ENCODE assay signal across 8 cellular contexts in genomic region chr19:1355258-1355973, GRCh38. TPM values are rescaled to one million over a fixed set of nuclear protein-coding genes. Genes with fewer than 3 reads are reported as not detected.
A peak's percentile ranks its signal among the peaks of the same experiment; 100 is the strongest.
DNase-seq lines count a peak whose midpoint lies in the region; ATAC-seq, FAIRE-seq and TF ChIP-seq lines count a peak whose summit lies in the region.

No MANE protein-coding gene starts in this region.

- H3K4me1 ChIP-seq in CD4-positive, CD25-positive, alpha-beta regulatory T cell (ENCODE audit: control insufficient read depth, insufficient read depth, low read length, poor library complexity, severe bottlenecking), result peaks cover 18% of the 10 kb centered on the region
- H3K4me1 ChIP-seq in KMS-11 (ENCODE audit: low read depth, poor library complexity, severe bottlenecking), result peaks cover 9% of the 10 kb centered on the region
- H3K4me1 ChIP-seq in K562 (replicated peaks in 1 of 2; ENCODE audit: control insufficient read depth in 2 of 2, insufficient read depth in 2 of 2, low read length in 2 of 2), result peaks cover 10 to 32% of the 10 kb centered on the region in 2 experiments
- peaks cover 6 to 22% of the 10 kb centered on the region in 2 donors for H3K4me1 ChIP-seq in left lung
- peaks cover 11 to 33% (median 25%) of the 10 kb centered on the region in 4 donors for H3K4me1 ChIP-seq in stomach

- no peaks in the 10 kb centered on the region for H3K9me3 Mint-ChIP-seq in CD4-positive, CD25-positive, alpha-beta regulatory T cell

- ATAC-seq in CD4-positive, CD25-positive, alpha-beta regulatory T cell (ENCODE audit: low read depth in 2 of 2), result no peak
- ATAC-seq in K562 (no peak), left lung (no peak), HG03354 (IDR thresholded peaks at IDR 0.05; ENCODE audit: poor library complexity, severe bottlenecking, unreplicated experiment) (no peak)

- TF ChIP-seq RAD21 in K562 (CRISPR knock-in tag; conservative IDR thresholded peaks at IDR 0.05 in 1 of 2, IDR thresholded peaks at IDR 0.05 in 1 of 2), result no peak

- intact Hi-C loops in K562 (cut with micrococcal nuclease), result no loop called here
- intact Hi-C loops in left lung (cut with DNase I), result no loop called here
- intact Hi-C loops in stomach (cut with DNase I; ENCODE audit: low total_unique reads), result no loop called here

- FAIRE-seq in K562 (lab: Jason Lieb, UNC), result peak; percentile 78

- peak overlapping the region; percentile 55 for H3K27ac ChIP-seq in CD4-positive, CD25-positive, alpha-beta regulatory T cell (ENCODE audit: insufficient read depth, low read length, poor library complexity, severe bottlenecking)
- H3K27ac ChIP-seq in KMS-11, result no peak overlapping the region
- peak overlapping the region; percentile 51; the same call in 2 of the 3 replicates for H3K27ac ChIP-seq in K562 (ENCODE audit: extremely low read depth, low read depth, low read length)
- H3K27ac ChIP-seq in left lung, result peak overlapping the region; percentile 60 to 79
- peak overlapping the region; percentile 91 to 97 (median 97) for H3K27ac ChIP-seq in stomach

- no peaks in the 10 kb centered on the region for H3K27me3 ChIP-seq in CD4-positive, CD25-positive, alpha-beta regulatory T cell (ENCODE audit: control insufficient read depth, insufficient read depth, low read length)
- no peaks in the 10 kb centered on the region for H3K27me3 ChIP-seq in KMS-11 (ENCODE audit: insufficient read depth, low read depth)
- no peaks in the 10 kb centered on the region for H3K27me3 ChIP-seq in K562 (ENCODE audit: control insufficient read depth in 2 of 2, insufficient read depth in 2 of 2, low read length in 2 of 2)
- H3K27me3 ChIP-seq in left lung, result no peaks in the 10 kb centered on the region
- no peaks in the 10 kb centered on the region for H3K27me3 ChIP-seq in stomach

- H3K4me1 Mint-ChIP-seq in CD4-positive, CD25-positive, alpha-beta regulatory T cell, result peaks cover 5 to 22% (median 13%) of the 10 kb centered on the region in 4 donors

- H3K36me3 Mint-ChIP-seq in CD4-positive, CD25-positive, alpha-beta regulatory T cell, result peaks cover 26% of the 10 kb centered on the region

- no peaks in the 10 kb centered on the region for H4K20me1 ChIP-seq in KMS-11 (ENCODE audit: insufficient read depth)
- H4K20me1 ChIP-seq in K562 (replicated peaks; ENCODE audit: control insufficient read depth, insufficient read depth, low read length), result peaks cover 9% of the 10 kb centered on the region; the same call in 1 of the 2 replicates

- TF ChIP-seq CTCF in KMS-11 (conservative IDR thresholded peaks at IDR 0.05; ENCODE audit: low read depth, low read length), result no peak
- no peak for TF ChIP-seq CTCF in K562 (IDR thresholded peaks at IDR 0.05 in 2 of 3, conservative IDR thresholded peaks at IDR 0.05 in 1 of 3; ENCODE audit: insufficient read depth in 2 of 3, low read depth in 1 of 3, low read length in 3 of 3)
- TF ChIP-seq CTCF in left lung (IDR thresholded peaks at IDR 0.05), result no peak
- TF ChIP-seq CTCF in stomach (IDR thresholded peaks at IDR 0.05), result no peak

- WGBS in K562 (ENCODE audit: insufficient coverage, low coverage, missing lambda C conversion rate), result 4% methylated on average over 23 of the region's 26 CpGs
- 1 to 2% (median 2%) methylated on average over 23 to 26 of the region's 26 CpGs for whole genome bisulfite sequencing in stomach, 5 donors

- in situ Hi-C loops in K562 (cut with MboI), result no loop called here

- CTCF ChIA-PET in K562 (lab: Yijun Ruan, JAX; ENCODE audit: low intra/inter-chr PET ratio), result interaction anchor here (0.6 kb wide), 1 partner anchor 40 kb away, joined by 3 read pairs; no protein-coding TSS in a partner anchor

- H3K36me3 ChIP-seq in CD4-positive, CD25-positive, alpha-beta regulatory T cell (ENCODE audit: control insufficient read depth, insufficient read depth, low read length), result peaks cover 24% of the 10 kb centered on the region
- H3K36me3 ChIP-seq in KMS-11 (ENCODE audit: insufficient read depth) (no peaks in the 10 kb centered on the region), K562 (ENCODE audit: control insufficient read depth, insufficient read depth, low read length) (peaks cover 44% of the 10 kb centered on the region), left lung (peaks cover 0 to 31% of the 10 kb centered on the region in 2 donors), stomach (peaks cover 13 to 35% (median 32%) of the 10 kb centered on the region in 4 donors)

- BruUV-seq in K562 (replicated peaks; lab: Mats Ljungman, UMichigan), result no TSS peak

- DNase-seq in CD4-positive, CD25-positive, alpha-beta regulatory T cell, result no peak
- DNase-seq in K562 (ENCODE audit: extremely low read depth in 1 of 4, low spot score in 3 of 4), result peak; percentile 35 to 56 (median 46)
- DNase-seq in left lung, result no peak
- no peak for DNase-seq in stomach
- DNase-seq in kidney tubule cell (ENCODE audit: low spot score), result no peak
- DNase-seq in foreskin melanocyte, result no peak

- POLR2A ChIA-PET in K562 (lab: Yijun Ruan, JAX), result interaction anchor here (0.6 to 1.3 kb wide), 4 partner anchors 11 to 86 kb away, joined by 3 read pairs; partner anchors contain the start of gene CIRBP

- no peak overlapping the region for H3K9ac ChIP-seq in KMS-11
- peak overlapping the region; percentile 62 to 93 for H3K9ac ChIP-seq in K562 (ENCODE audit: insufficient read depth in 1 of 2, low read depth in 2 of 2, low read length in 2 of 2)

- peaks cover 5% of the 10 kb centered on the region; the same call in 1 of the 2 replicates for H3K79me2 ChIP-seq in KMS-11 (ENCODE audit: insufficient read depth, low read depth)
- peaks cover 19% of the 10 kb centered on the region for H3K79me2 ChIP-seq in K562 (ENCODE audit: control insufficient read depth, insufficient read depth, low read length)

- H3K4me2 ChIP-seq in KMS-11 (peak overlapping the region; percentile 36; the same call in 1 of the 2 replicates), K562 (ENCODE audit: insufficient read depth, low read length) (peak overlapping the region; percentile 89)

- H3K27ac Mint-ChIP-seq in CD4-positive, CD25-positive, alpha-beta regulatory T cell, result peak overlapping the region in 2 of 3 donors; percentile 86 to 90

- no peaks in the 10 kb centered on the region for H3K9me1 ChIP-seq in K562 (ENCODE audit: control insufficient read depth, insufficient read depth, low read length)

- H3K27me3 Mint-ChIP-seq in CD4-positive, CD25-positive, alpha-beta regulatory T cell, result peaks cover 4% of the 10 kb centered on the region

- no peaks in the 10 kb centered on the region for H3K9me3 ChIP-seq in CD4-positive, CD25-positive, alpha-beta regulatory T cell (ENCODE audit: control insufficient read depth in 2 of 2, low read length in 2 of 2)
- H3K9me3 ChIP-seq in K562 (replicated peaks; ENCODE audit: control insufficient read depth, insufficient read depth, low read depth, low read length) (no peaks in the 10 kb centered on the region), left lung (no peaks in the 10 kb centered on the region), stomach (no peaks in the 10 kb centered on the region)

- no peak for TF ChIP-seq EP300 in K562 (IDR thresholded peaks at IDR 0.05; ENCODE audit: low read length)
- no peak for TF ChIP-seq EP300 in stomach (IDR thresholded peaks at IDR 0.05)

- peak overlapping the region; percentile 24 for H3K4me3 ChIP-seq in CD4-positive, CD25-positive, alpha-beta regulatory T cell (ENCODE audit: low read depth, low read length)
- no peak overlapping the region for H3K4me3 ChIP-seq in KMS-11 (IDR thresholded peaks at IDR 0.05; ENCODE audit: insufficient read depth, low read depth, low read length)
- H3K4me3 ChIP-seq in K562, result peak overlapping the region; percentile 66
- H3K4me3 ChIP-seq in left lung, result peak overlapping the region; percentile 71 to 79
- H3K4me3 ChIP-seq in stomach, result peak overlapping the region; percentile 81 to 95 (median 86)

- no peak for TF ChIP-seq POLR2A in K562 (conservative IDR thresholded peaks at IDR 0.05)
- TF ChIP-seq POLR2A in stomach (IDR thresholded peaks at IDR 0.05), result no peak

- H2AFZ ChIP-seq in KMS-11 (ENCODE audit: low read depth) (peak overlapping the region; percentile 22; the same call in 1 of the 2 replicates), K562 (ENCODE audit: low read depth, low read length) (peak overlapping the region; percentile 63; the same call in 1 of the 2 replicates)

- peak overlapping the region; percentile 82 to 94 (median 90) for H3K4me3 Mint-ChIP-seq in CD4-positive, CD25-positive, alpha-beta regulatory T cell

RNA-seq across cellular contexts. Expression of gene NDUFS7, which starts 28.3 kb away (rescaled TPM):
- 58.3 TPM for total RNA-seq in CD4-positive, CD25-positive, alpha-beta regulatory T cell
- polyA plus RNA-seq in CD4-positive, CD25-positive, alpha-beta regulatory T cell, result 100 to 1,000 TPM; 190 to 227 (median 215) TPM
- total RNA-seq in K562 (2011; cell fraction: chromatin; rRNA removed; ENCODE audit: low replicate concordance), result 66.7 and 198 TPM in 2 replicates
- 157 and 164 TPM in 2 replicates for total RNA-seq in K562 (2011; cell fraction: nucleolus; rRNA removed)
- 136 and 201 TPM in 2 replicates for total RNA-seq in K562 (2011; cell fraction: nucleoplasm; rRNA removed)
- 253 and 295 TPM in 2 replicates for total RNA-seq in K562 (2014; rRNA removed)
- 4.9 and 6.0 TPM in 2 replicates for total RNA-seq in K562 (2014; rRNA removed; fragmentation: Illumina TruSeq; extraction: Trizol)
- total RNA-seq in K562 (2015; rRNA removed; fragmentation: Illumina TruSeq; extraction: Trizol), result 108 and 142 TPM in 2 replicates
- 266 and 293 TPM in 2 replicates for total RNA-seq in K562 (2021)
- polyA plus RNA-seq in K562 (2011; rRNA removed), result 56.7 and 107 TPM in 2 replicates
- polyA plus RNA-seq in K562 (2011; cell fraction: cytosol; rRNA removed), result 225 and 766 TPM in 2 replicates
- 159 and 202 TPM in 2 replicates for polyA plus RNA-seq in K562 (2011; cell fraction: nucleus; rRNA removed)
- polyA plus RNA-seq in K562 (2012), result 194 and 288 TPM in 2 replicates
- polyA plus RNA-seq in K562 (2014; fragmentation: Illumina TruSeq; extraction: Trizol), result 11.4 and 105 TPM in 2 replicates
- 10 to 100 TPM; 28.2 to 60.6 TPM for polyA plus RNA-seq in K562 (2014; fragmentation: Nextera tagmentation; extraction: Ambion mirVana)
- 271 and 292 TPM in 2 replicates for polyA plus RNA-seq in K562 (2014; rRNA removed)
- 32.1 and 38.2 TPM in 2 replicates for polyA minus RNA-seq in K562 (2011; rRNA and poly(A)+ RNA removed)
- 125 and 190 TPM in 2 replicates for polyA minus RNA-seq in K562 (2011; cell fraction: cytosol; rRNA and poly(A)+ RNA removed)
- 30.8 and 41.1 TPM in 2 replicates for polyA minus RNA-seq in K562 (2011; cell fraction: nucleus; rRNA and poly(A)+ RNA removed)
- total RNA-seq in left lung, result 10 to 100 TPM; 84.4 to 85.4 TPM
- total RNA-seq in stomach, result 100 to 1,000 TPM in 3 of 5 donors, 10 to 100 TPM in 2; 31.6 to 217 (median 102) TPM
- polyA plus RNA-seq in stomach, result 100 to 1,000 TPM; 107 to 169 (median 138) TPM

RNA-seq across cellular contexts. Expression of gene GAMT, which starts 45.9 kb away (rescaled TPM):
- 6.7 TPM for total RNA-seq in CD4-positive, CD25-positive, alpha-beta regulatory T cell
- polyA plus RNA-seq in CD4-positive, CD25-positive, alpha-beta regulatory T cell, result 10 to 100 TPM; 10.4 to 20.2 (median 14.2) TPM
- total RNA-seq in K562 (2011; cell fraction: chromatin; rRNA removed; ENCODE audit: low replicate concordance), result 8.0 and 26.2 TPM in 2 replicates
- 17.6 and 18.7 TPM in 2 replicates for total RNA-seq in K562 (2011; cell fraction: nucleolus; rRNA removed)
- total RNA-seq in K562 (2011; cell fraction: nucleoplasm; rRNA removed), result 11.9 and 13.9 TPM in 2 replicates
- total RNA-seq in K562 (2014; rRNA removed), result 35.2 and 47.8 TPM in 2 replicates
- total RNA-seq in K562 (2014; rRNA removed; fragmentation: Illumina TruSeq; extraction: Trizol), result 6.1 and 11.1 TPM in 2 replicates
- total RNA-seq in K562 (2015; rRNA removed; fragmentation: Illumina TruSeq; extraction: Trizol), result 25.9 and 28.7 TPM in 2 replicates
- total RNA-seq in K562 (2021), result 35.3 and 37.5 TPM in 2 replicates
- polyA plus RNA-seq in K562 (2011; rRNA removed), result 27.2 and 42.1 TPM in 2 replicates
- 46.5 and 96.1 TPM in 2 replicates for polyA plus RNA-seq in K562 (2011; cell fraction: cytosol; rRNA removed)
- polyA plus RNA-seq in K562 (2011; cell fraction: nucleus; rRNA removed), result 23.4 and 27.7 TPM in 2 replicates
- 44.0 and 47.8 TPM in 2 replicates for polyA plus RNA-seq in K562 (2012)
- polyA plus RNA-seq in K562 (2014; fragmentation: Illumina TruSeq; extraction: Trizol), result 26.2 and 35.1 TPM in 2 replicates
- 1 to 10 TPM; 1.3 to 2.1 TPM for polyA plus RNA-seq in K562 (2014; fragmentation: Nextera tagmentation; extraction: Ambion mirVana)
- 33.3 and 37.8 TPM in 2 replicates for polyA plus RNA-seq in K562 (2014; rRNA removed)
- 8.4 and 12.9 TPM in 2 replicates for polyA minus RNA-seq in K562 (2011; rRNA and poly(A)+ RNA removed)
- 22.1 and 26.4 TPM in 2 replicates for polyA minus RNA-seq in K562 (2011; cell fraction: cytosol; rRNA and poly(A)+ RNA removed)
- polyA minus RNA-seq in K562 (2011; cell fraction: nucleus; rRNA and poly(A)+ RNA removed), result 6.7 and 7.7 TPM in 2 replicates
- 10 to 100 TPM in 1 of 2 donors, 1 to 10 TPM in 1; 5.9 to 19.2 TPM for total RNA-seq in left lung
- 10 to 100 TPM in 1 of 5 donors, 1 to 10 TPM in 2, not detected in 2; 2.6 to 15.6 (median 4.5) TPM for total RNA-seq in stomach
- polyA plus RNA-seq in stomach, result 100 to 1,000 TPM in 1 of 3 donors, 10 to 100 TPM in 2; 26.8 to 102 (median 55.3) TPM

RNA-seq across cellular contexts. Expression of gene DAZAP1, which starts 52.0 kb away (rescaled TPM):
- total RNA-seq in CD4-positive, CD25-positive, alpha-beta regulatory T cell, result 153 TPM
- 1 to 10 TPM; 2.4 to 5.3 (median 4.2) TPM for polyA plus RNA-seq in CD4-positive, CD25-positive, alpha-beta regulatory T cell
- 223 and 289 TPM in 2 replicates for total RNA-seq in K562 (2011; cell fraction: chromatin; rRNA removed; ENCODE audit: low replicate concordance)
- 105 and 117 TPM in 2 replicates for total RNA-seq in K562 (2011; cell fraction: nucleolus; rRNA removed)
- 149 and 185 TPM in 2 replicates for total RNA-seq in K562 (2011; cell fraction: nucleoplasm; rRNA removed)
- total RNA-seq in K562 (2014; rRNA removed) (222 and 244 TPM in 2 replicates), K562 (2014; rRNA removed; fragmentation: Illumina TruSeq; extraction: Trizol) (77.7 and 78.7 TPM in 2 replicates), K562 (2015; rRNA removed; fragmentation: Illumina TruSeq; extraction: Trizol) (139 and 143 TPM in 2 replicates), K562 (2021) (287 and 289 TPM in 2 replicates), left lung (100 to 1,000 TPM in 1 of 2 donors, 10 to 100 TPM in 1; 87.6 to 132 TPM), stomach (100 to 1,000 TPM in 1 of 5 donors, 10 to 100 TPM in 4; 21.4 to 124 (median 42.5) TPM)
- polyA plus RNA-seq in K562 (2011; rRNA removed) (125 and 155 TPM in 2 replicates), K562 (2014; fragmentation: Illumina TruSeq; extraction: Trizol) (142 and 156 TPM in 2 replicates), K562 (2014; fragmentation: Nextera tagmentation; extraction: Ambion mirVana) (10 to 100 TPM; 10.8 to 13.3 TPM), K562 (2014; rRNA removed) (250 and 266 TPM in 2 replicates), stomach (10 to 100 TPM; 55.9 to 68.1 (median 63.4) TPM)
- polyA plus RNA-seq in K562 (2011; cell fraction: cytosol; rRNA removed), result 57.6 and 123 TPM in 2 replicates
- 177 and 237 TPM in 2 replicates for polyA plus RNA-seq in K562 (2011; cell fraction: nucleus; rRNA removed)
- polyA plus RNA-seq in K562 (2012), result 116 and 140 TPM in 2 replicates
- 29.7 and 47.1 TPM in 2 replicates for polyA minus RNA-seq in K562 (2011; rRNA and poly(A)+ RNA removed)
- polyA minus RNA-seq in K562 (2011; cell fraction: cytosol; rRNA and poly(A)+ RNA removed), result 61.3 and 62.0 TPM in 2 replicates
- 38.8 and 60.8 TPM in 2 replicates for polyA minus RNA-seq in K562 (2011; cell fraction: nucleus; rRNA and poly(A)+ RNA removed)

Comparison
In these comparisons a context has a peak if more than half of its experiments do, and no peak if none do; other contexts are left out.
1. DNase-seq: peak in K562 (4 of 4); none in CD4-positive, CD25-positive, alpha-beta regulatory T cell (0 of 3), left lung (0 of 2), stomach (single experiment), kidney tubule cell (single experiment) and foreskin melanocyte (single experiment).